Comparison of ENCODE assay signal across 8 cellular contexts in genomic region chr13:73058432-73058740, GRCh38. TPM values are rescaled to one million over a fixed set of nuclear protein-coding genes. Genes with fewer than 3 reads are reported as not detected.
DNase-seq lines count a peak whose midpoint lies in the region; ATAC-seq, FAIRE-seq and TF ChIP-seq lines count a peak whose summit lies in the region.

No MANE protein-coding gene starts in this region.

- no peak for DNase-seq in pancreas
- DNase-seq in hypothalamus (lab: John Stamatoyannopoulos, UW), result no peak
- DNase-seq in stimulated activated naive CD4-positive, alpha-beta T cell treated with Interleukin-2 at 50 U/mL for 16 hours (lab: John Stamatoyannopoulos, UW), result no peak
- no peak for DNase-seq in globus pallidus (ENCODE audit: low spot score)

- FAIRE-seq in pancreas (lab: Jason Lieb, UNC), result no peak

- H3K36me3 ChIP-seq in duodenal mucosa (ENCODE audit: control insufficient read depth in 1 of 2, insufficient read depth in 2 of 2, low read length in 2 of 2) (peaks cover 15 to 21% of the 10 kb centered on the region in 2 donors), pancreas (no peaks in the 10 kb centered on the region)

- no peak for TF ChIP-seq CTCF in C4-2B (conservative IDR thresholded peaks at IDR 0.05)
- no peak for TF ChIP-seq CTCF in pancreas (IDR thresholded peaks at IDR 0.05)

- ATAC-seq in GM19463 (IDR thresholded peaks at IDR 0.05; ENCODE audit: unreplicated experiment) (peak; percentile 7), HG03571 (IDR thresholded peaks at IDR 0.05; ENCODE audit: unreplicated experiment) (peak; percentile 10), pancreas (no peak)

- H3K4me3 ChIP-seq in duodenal mucosa (ENCODE audit: low read depth in 1 of 2, low read length in 2 of 2) (peak overlapping the region; percentile 81 to 82), pancreas (peak overlapping the region; percentile 4 to 94 (median 82))

- H3K9ac ChIP-seq in duodenal mucosa (ENCODE audit: low read depth in 1 of 2, low read length in 2 of 2), result peak overlapping the region; percentile 71 to 83

- 1% methylated on average over 8 of the region's 8 CpGs for WGBS in pancreas, 2 donors

- H3K27ac ChIP-seq in C4-2B (peak overlapping the region; percentile 65; the same call in 1 of the 2 replicates), duodenal mucosa (ENCODE audit: low read depth, low read length) (peak overlapping the region; percentile 58), pancreas (peak overlapping the region in 2 of 4 donors; percentile 93)

- H3K9me3 ChIP-seq in duodenal mucosa (ENCODE audit: control insufficient read depth in 1 of 2, low read length in 2 of 2) (no peaks in the 10 kb centered on the region), pancreas (no peaks in the 10 kb centered on the region)

- peaks cover 3 to 5% of the 10 kb centered on the region in 2 donors for H3K4me1 ChIP-seq in duodenal mucosa (ENCODE audit: control insufficient read depth in 1 of 2, insufficient read depth in 2 of 2, low read length in 2 of 2)
- H3K4me1 ChIP-seq in pancreas, result peaks cover 3 to 16% (median 8%) of the 10 kb centered on the region in 3 donors

- H3K27me3 ChIP-seq in duodenal mucosa (ENCODE audit: control insufficient read depth in 1 of 2, insufficient read depth in 2 of 2, low read length in 2 of 2) (no peaks in the 10 kb centered on the region), pancreas (peaks cover 0 to 3% (median 0%) of the 10 kb centered on the region in 4 donors)

- intact Hi-C loops in pancreas (cut with DNase I), result no loop called here

RNA-seq across cellular contexts. Expression of gene KLF5, which starts 0.4 kb away (rescaled TPM):
- total RNA-seq in pancreas, result 10 to 100 TPM in 2 of 6 donors, 1 to 10 TPM in 4; 3.9 to 18.2 (median 8.8) TPM
- polyA plus RNA-seq in pancreas, result 1 to 10 TPM; 5.8 to 7.3 TPM

Comparison
In these comparisons a context has a peak if more than half of its experiments do, and no peak if none do; other contexts are left out.
1. ATAC-seq: peak in GM19463 (single experiment) and HG03571 (single experiment); none in pancreas (0 of 4).